20 cellular contexts compared by ENCODE assay signal in genomic region chr17:69743091-69743490, GRCh38.
"Had no signal": no experiment of that assay in that cellular context is flagged by ENCODE, and none has a peak within 500 bp of the region (broad histone marks: within the 10 kb centered on the region; RNA-seq: fewer than 3 reads in every experiment).

No MANE protein-coding gene starts in this region.

- ATAC-seq: body of pancreas; left ventricle myocardium superior; natural killer cell; right cardiac atrium; stimulated activated naive CD8-positive, alpha-beta T cell treated with anti-CD3 and anti-CD28 coated beads, Interleukin-15, Interleukin-2, amounts not matched to agents 100 U/mL and 50 U/mL, for 24 hours had no signal

- H3K27me3 Mint-ChIP-seq: type B pancreatic cell had no signal

- H3K27me3 ChIP-seq: body of pancreas, colonic mucosa, suprapubic skin had no signal

- H3K4me1 ChIP-seq: body of pancreas, colonic mucosa, suprapubic skin had no signal

- H3K4me1 Mint-ChIP-seq: natural killer cell had no signal

- H3K27ac Mint-ChIP-seq: natural killer cell, type B pancreatic cell had no signal

- H3K4me3 Mint-ChIP-seq: natural killer cell, type B pancreatic cell had no signal

- H3K27ac ChIP-seq: body of pancreas, colonic mucosa, suprapubic skin had no signal

- FAIRE-seq: kidney, small intestine had no signal

- DNase-seq: activated CD4-positive, alpha-beta T cell treated with anti-CD3 and anti-CD28 coated beads for 1 hour; activated CD4-positive, alpha-beta T cell treated with anti-CD3 and anti-CD28 coated beads, Interleukin-2, amount 50 U/mL, for 4 hours; activated naive CD4-positive, alpha-beta T cell treated with Interleukin-2 at 50 U/mL for 16 hours; activated T-cell treated with anti-CD3 and anti-CD28 coated beads for 4 hours; body of pancreas; central memory CD4-positive, alpha-beta T cell; colonic mucosa; effector CD4-positive, alpha-beta T cell; hippocampal formation; kidney; left ventricle myocardium superior; mesendoderm; natural killer cell; nucleus accumbens; right cardiac atrium; small intestine; stimulated activated naive CD8-positive, alpha-beta T cell treated with anti-CD3 and anti-CD28 coated beads, Interleukin-15, Interleukin-2, amounts not matched to agents 100 U/mL and 50 U/mL, for 24 hours; T-helper 1 cell had no signal

- H3K4me3 ChIP-seq: body of pancreas, colonic mucosa, suprapubic skin had no signal

- H3K9me3 ChIP-seq: body of pancreas, colonic mucosa, suprapubic skin had no signal

- H3K36me3 Mint-ChIP-seq: natural killer cell, type B pancreatic cell had no signal

- H3K36me3 ChIP-seq: colonic mucosa, suprapubic skin had no signal
